ENCODE assay signal across 12 cellular contexts in genomic region chr2:69499242-69499641, GRCh38.
DNase-seq lines count a peak whose midpoint lies in the region; ATAC-seq lines count a peak whose summit lies in the region.
"Had no signal": no experiment of that assay in that cellular context is flagged by ENCODE, and none has a peak within 500 bp of the region (broad histone marks: within the 10 kb centered on the region; RNA-seq: fewer than 3 reads in every experiment).

No MANE protein-coding gene starts in this region.

- H3K27me3 ChIP-seq in CD4-positive, CD25-positive, alpha-beta regulatory T cell (ENCODE audit: control insufficient read depth, insufficient read depth, low read length), result no peaks in the 10 kb centered on the region
- H3K27me3 ChIP-seq: transverse colon had no signal

- peaks cover 0 to 2% (median 0%) of the 10 kb centered on the region in 7 donors for H3K9me3 Mint-ChIP-seq in CD4-positive, CD25-positive, alpha-beta regulatory T cell

- H3K36me3 Mint-ChIP-seq in CD4-positive, CD25-positive, alpha-beta regulatory T cell, result peaks cover 48% of the 10 kb centered on the region

- peaks cover 10% of the 10 kb centered on the region for H3K4me1 ChIP-seq in CD4-positive, CD25-positive, alpha-beta regulatory T cell (ENCODE audit: control insufficient read depth, insufficient read depth, low read length, poor library complexity, severe bottlenecking)

- H3K4me1 Mint-ChIP-seq in CD4-positive, CD25-positive, alpha-beta regulatory T cell, result peaks cover 10 to 38% (median 17%) of the 10 kb centered on the region in 4 donors

- peak overlapping the region; percentile 78 to 98 (median 83) for H3K27ac Mint-ChIP-seq in CD4-positive, CD25-positive, alpha-beta regulatory T cell

- peak overlapping the region; percentile 26 for H3K27ac ChIP-seq in CD4-positive, CD25-positive, alpha-beta regulatory T cell (ENCODE audit: insufficient read depth, low read length, poor library complexity, severe bottlenecking)

- H3K4me3 Mint-ChIP-seq in CD4-positive, CD25-positive, alpha-beta regulatory T cell, result peak overlapping the region in 1 of 4 donors; percentile 14

- H3K36me3 ChIP-seq in CD4-positive, CD25-positive, alpha-beta regulatory T cell (ENCODE audit: control insufficient read depth, insufficient read depth, low read length), result peaks cover 55% of the 10 kb centered on the region

- no peaks in the 10 kb centered on the region for H3K9me3 ChIP-seq in CD4-positive, CD25-positive, alpha-beta regulatory T cell (ENCODE audit: control insufficient read depth in 2 of 2, low read length in 2 of 2)
- H3K9me3 ChIP-seq: transverse colon had no signal

- ATAC-seq in CD4-positive, CD25-positive, alpha-beta regulatory T cell (ENCODE audit: low read depth in 2 of 2), result no peak
- ATAC-seq in GM19035 (IDR thresholded peaks at IDR 0.05; ENCODE audit: unreplicated experiment), result peak; percentile 59
- ATAC-seq in HG03442 (IDR thresholded peaks at IDR 0.05; ENCODE audit: unreplicated experiment), result no peak
- ATAC-seq: Panc1 had no signal

- no peak overlapping the region for H3K4me3 ChIP-seq in CD4-positive, CD25-positive, alpha-beta regulatory T cell (ENCODE audit: low read depth, low read length)
- H3K4me3 ChIP-seq: transverse colon had no signal

- no peak for DNase-seq in CD4-positive, CD25-positive, alpha-beta regulatory T cell
- DNase-seq in NOMO-1 treated with dmso at 0.1 percent for 144 hours (lab: John Stamatoyannopoulos, UW; ENCODE audit: unreplicated experiment) (peak; percentile 72), germinal center (ENCODE audit: low spot score) (peak; percentile 46), occipital lobe (lab: John Stamatoyannopoulos, UW) (no peak), NCI-H82 (lab: John Stamatoyannopoulos, UW) (no peak)
- no peak for DNase-seq in stimulated activated CD4-positive, alpha-beta T cell treated with anti-CD3 and anti-CD28 coated beads, Interleukin-1b, Interleukin-23, amount 100 ng/mL, for 48 hours
- DNase-seq: amniotic stem cell, left ventricle myocardium superior, transverse colon had no signal

- no peaks in the 10 kb centered on the region for H3K27me3 Mint-ChIP-seq in CD4-positive, CD25-positive, alpha-beta regulatory T cell

Comparison
In these comparisons a context has a peak if more than half of its experiments do, and no peak if none do; other contexts are left out.
1. DNase-seq: peak in NOMO-1 treated with dmso at 0.1 percent for 144 hours (single experiment) and germinal center (single experiment); none in CD4-positive, CD25-positive, alpha-beta regulatory T cell (0 of 3), occipital lobe (single experiment), NCI-H82 (single experiment) and stimulated activated CD4-positive, alpha-beta T cell treated with anti-CD3 and anti-CD28 coated beads, Interleukin-1b, Interleukin-23, amount 100 ng/mL, for 48 hours (single experiment).